ENCODE assay signal across 11 cellular contexts in genomic region chr22:30453731-30454510, GRCh38. TPM values are rescaled to one million over a fixed set of nuclear protein-coding genes. Genes with fewer than 3 reads are reported as not detected.
A peak's percentile ranks its signal among the peaks of the same experiment; 100 is the strongest.
DNase-seq lines count a peak whose midpoint lies in the region; ATAC-seq and TF ChIP-seq lines count a peak whose summit lies in the region.
"Had no signal": no experiment of that assay in that cellular context is flagged by ENCODE, and none has a peak within 500 bp of the region (broad histone marks: within the 10 kb centered on the region; RNA-seq: fewer than 3 reads in every experiment).

No MANE protein-coding gene starts in this region.

- WGBS in H9 (ENCODE audit: extremely low coverage, insufficient read length, low lambda C conversion rate) = no CpG with 5 or more reads among the region's 6 CpGs

- no peak overlapping the region for H3K27ac ChIP-seq in H9 (ENCODE audit: insufficient read length, low read depth, low read length)
- H3K27ac ChIP-seq: A549 had no signal

- H3K4me1 Mint-ChIP-seq in H9 = no peaks in the 10 kb centered on the region

- no peaks in the 10 kb centered on the region for H3K9me3 Mint-ChIP-seq in H9

- H3K27ac Mint-ChIP-seq in H9 = peak overlapping the region in 1 of 3 experiments; percentile 61; a peak in 2 of 7 replicates

- H3K4me2 ChIP-seq in H9 (ENCODE audit: insufficient read depth, insufficient read length, low read length) = no peak overlapping the region
- H3K4me2 ChIP-seq: A549 had no signal

- H2BK15ac ChIP-seq in H9 (ENCODE audit: low read depth, low read length) = no peak overlapping the region

- no peak overlapping the region for H4K8ac ChIP-seq in H9 (replicated peaks; ENCODE audit: insufficient read length, low read depth, low read length)

- no peaks in the 10 kb centered on the region for H3K23me2 ChIP-seq in H9 (ENCODE audit: insufficient read length, low read depth, low read length, poor library complexity, severe bottlenecking)

- no peak overlapping the region for H2BK20ac ChIP-seq in H9 (ENCODE audit: low read depth, low read length, poor library complexity, severe bottlenecking)

- H2BK5ac ChIP-seq in H9 (ENCODE audit: insufficient read length, low read length) = no peak overlapping the region

- H3K18ac ChIP-seq in H9 (ENCODE audit: insufficient read length, low read depth, low read length) = no peak overlapping the region

- H3K79me1 ChIP-seq in H9 (ENCODE audit: insufficient read depth, low read depth, low read length, poor library complexity, severe bottlenecking) = no peaks in the 10 kb centered on the region

- no peak overlapping the region for H3T11ph ChIP-seq in H9 (ENCODE audit: low read length)

- H4K20me1 ChIP-seq in H9 (ENCODE audit: control insufficient read depth, insufficient read depth, insufficient read length) = no peaks in the 10 kb centered on the region

- H3K79me2 ChIP-seq in H9 (ENCODE audit: insufficient read depth, low read length) = no peaks in the 10 kb centered on the region

- no peak overlapping the region for H2AFZ ChIP-seq in H9 (ENCODE audit: low read length)

- H3K4me1 ChIP-seq in H9 (ENCODE audit: insufficient read depth, low read length) = no peaks in the 10 kb centered on the region
- H3K4me1 ChIP-seq: A549 had no signal

- H2BK120ac ChIP-seq in H9 (ENCODE audit: low read depth, low read length, poor library complexity, severe bottlenecking) = no peak overlapping the region

- no peak overlapping the region for H3K23ac ChIP-seq in H9 (ENCODE audit: insufficient read length, low read depth, low read length)

- H3K36me3 Mint-ChIP-seq in H9 (ENCODE audit: insufficient read depth in 1 of 3, low read depth in 3 of 3) = no peaks in the 10 kb centered on the region

- no peak overlapping the region for H3K9ac ChIP-seq in H9 (ENCODE audit: extremely low read depth, insufficient read length, low read length)

- no peak overlapping the region for H2BK12ac ChIP-seq in H9 (ENCODE audit: insufficient read length, low read depth, low read length)

- no peak overlapping the region for H3K4me3 Mint-ChIP-seq in H9

- no peak overlapping the region for H3K4ac ChIP-seq in H9 (ENCODE audit: low read depth, low read length)

- H3K27me3 Mint-ChIP-seq in H9 (ENCODE audit: low read depth) = peaks cover 7% of the 10 kb centered on the region

- no peaks in the 10 kb centered on the region for H3K27me3 ChIP-seq in H9 (ENCODE audit: insufficient read depth, low read length)

- H3K14ac ChIP-seq in H9 (ENCODE audit: insufficient read depth, low read length) = no peak overlapping the region

- H4K91ac ChIP-seq in H9 (ENCODE audit: insufficient read length, low read depth, low read length) = no peak overlapping the region

- H3K9me3 ChIP-seq in H9 (ENCODE audit: control insufficient read depth, low read depth, low read length) = no peaks in the 10 kb centered on the region
- H3K9me3 ChIP-seq: A549 had no signal

- peak; percentile 35; the same call in 2 of the 3 replicates for TF ChIP-seq CTCF in H9 (conservative IDR thresholded peaks at IDR 0.05)

- H3K56ac ChIP-seq in H9 (ENCODE audit: insufficient read length, low read depth, low read length) = no peak overlapping the region

- no peak for ATAC-seq in GM19467 (IDR thresholded peaks at IDR 0.05; ENCODE audit: unreplicated experiment)
- no peak for ATAC-seq in GM21786 (IDR thresholded peaks at IDR 0.05; ENCODE audit: unreplicated experiment)
- no peak for ATAC-seq in HG03175 (IDR thresholded peaks at IDR 0.05; ENCODE audit: unreplicated experiment)
- ATAC-seq: left ventricle myocardium superior had no signal

- H4K5ac ChIP-seq in H9 (ENCODE audit: insufficient read length, low read depth, low read length) = no peak overlapping the region

- no peak overlapping the region for H2AK5ac ChIP-seq in H9 (ENCODE audit: insufficient read length, low read length)

- peak; percentile 17 for DNase-seq in NCI-H1105 treated with DMSO at 0.1 percent for 48 hours (lab: John Stamatoyannopoulos, UW)
- DNase-seq in NCI-H1105 (lab: John Stamatoyannopoulos, UW) = no peak
- DNase-seq in H9 = no peak
- DNase-seq in SKM-1 treated with dmso at 0.1 percent for 144 hours (lab: John Stamatoyannopoulos, UW; ENCODE audit: unreplicated experiment) = peak; percentile 10
- peak; percentile 67 for DNase-seq in left kidney (ENCODE audit: low read depth, low spot score)
- DNase-seq: left ventricle myocardium superior, NCI-H2081 had no signal

RNA-seq across cellular contexts. Expression of gene SEC14L3, which starts 17.9 kb away (rescaled TPM):
- total RNA-seq in H9 (2021) = not detected in 2 replicates
- total RNA-seq: left ventricle myocardium superior had no signal

RNA-seq across cellular contexts. Expression of gene MTFP1, which starts 28.4 kb away (rescaled TPM):
- 46.8 and 56.8 TPM in 2 replicates for total RNA-seq in H9 (2021)

RNA-seq across cellular contexts. Expression of gene SEC14L4, which starts 51.6 kb away (rescaled TPM):
- total RNA-seq in H9 (2021) = 0.09 and 0.17 TPM in 2 replicates
- total RNA-seq: left ventricle myocardium superior had no signal

RNA-seq across cellular contexts. Expression of gene SEC14L2, which starts 57.1 kb away (rescaled TPM):
- 8.2 and 8.5 TPM in 2 replicates for total RNA-seq in H9 (2021)

Comparison
In these comparisons a context has a peak if more than half of its experiments do, and no peak if none do; other contexts are left out.
1. DNase-seq: peak in NCI-H1105 treated with DMSO at 0.1 percent for 48 hours (single experiment), SKM-1 treated with dmso at 0.1 percent for 144 hours (single experiment) and left kidney (single experiment); none in NCI-H1105 (single experiment) and H9 (single experiment).